Comparison of ENCODE assay signal across 11 cellular contexts in genomic region chr2:20419007-20419576, GRCh38. TPM values are rescaled to one million over a fixed set of nuclear protein-coding genes. Genes with fewer than 3 reads are reported as not detected.
DNase-seq lines count a peak whose midpoint lies in the region; ATAC-seq, FAIRE-seq and TF ChIP-seq lines count a peak whose summit lies in the region.
"Had no signal": no experiment of that assay in that cellular context is flagged by ENCODE, and none has a peak within 500 bp of the region (broad histone marks: within the 10 kb centered on the region; RNA-seq: fewer than 3 reads in every experiment).

No MANE protein-coding gene starts in this region.

- H3K9ac ChIP-seq in MM.1S (ENCODE audit: low read length) (peak overlapping the region; percentile 56), endothelial cell of umbilical vein (replicated peaks; ENCODE audit: extremely low read depth, insufficient read depth, low read length) (no peak overlapping the region)

- FAIRE-seq in endothelial cell of umbilical vein (lab: Jason Lieb, UNC): peak; percentile 59

- peaks cover 32% of the 10 kb centered on the region for H3F3A ChIP-seq in MM.1S (ENCODE audit: insufficient read depth, low read length)

- ATAC-seq in HG02588 (IDR thresholded peaks at IDR 0.05; ENCODE audit: unreplicated experiment): no peak

- dilution Hi-C loops in endothelial cell of umbilical vein (cut with MboI; ENCODE audit: extremely low pct_ligation_motif_present, low sequenced_read_pairs): no loop called here

- TF ChIP-seq CTCF in MM.1S (IDR thresholded peaks at IDR 0.05; ENCODE audit: low read length) (no peak), endothelial cell of umbilical vein (IDR thresholded peaks at IDR 0.05; ENCODE audit: extremely low read depth in 1 of 2, insufficient read depth in 1 of 2, low read depth in 1 of 2, low read length in 2 of 2) (no peak)

- H3K9me2 ChIP-seq in MM.1S (replicated peaks; ENCODE audit: insufficient read depth, low read length): no peaks in the 10 kb centered on the region

- H2AFZ ChIP-seq in MM.1S (ENCODE audit: low read length): peak overlapping the region; percentile 5; the same call in 1 of the 2 replicates
- H2AFZ ChIP-seq in endothelial cell of umbilical vein (ENCODE audit: low read depth, low read length): no peak overlapping the region

- H3K4me3 ChIP-seq in MM.1S (ENCODE audit: low read length): no peak overlapping the region
- H3K4me3 ChIP-seq in endothelial cell of umbilical vein (replicated peaks in 1 of 3; ENCODE audit: insufficient read depth in 1 of 3, low read depth in 1 of 3, low read length in 3 of 3): no peak overlapping the region

- H3K4me2 ChIP-seq in MM.1S (ENCODE audit: low read depth, low read length) (peak overlapping the region; percentile 58), endothelial cell of umbilical vein (ENCODE audit: insufficient read depth, low read length) (no peak overlapping the region)

- no peaks in the 10 kb centered on the region for H3K9me3 Mint-ChIP-seq in activated CD4-positive, alpha-beta memory T cell treated with anti-CD3 and anti-CD28 coated beads, Interleukin-2, amount 10 ng/mL, durations not matched to agents 7 days and 5 days
- H3K9me3 Mint-ChIP-seq: central memory CD8-positive, alpha-beta T cell had no signal

- peaks cover 11% of the 10 kb centered on the region for H3K4me1 Mint-ChIP-seq in activated CD4-positive, alpha-beta memory T cell treated with anti-CD3 and anti-CD28 coated beads, Interleukin-2, amount 10 ng/mL, durations not matched to agents 7 days and 5 days

- peaks cover 61% of the 10 kb centered on the region for H3K4me1 ChIP-seq in MM.1S (ENCODE audit: low read length)
- H3K4me1 ChIP-seq in endothelial cell of umbilical vein (ENCODE audit: control insufficient read depth, extremely low read depth, insufficient read depth, low read length): no peaks in the 10 kb centered on the region

- intact Hi-C loops in endothelial cell of umbilical vein (cut with micrococcal nuclease): no loop called here

- H4K20me1 ChIP-seq in MM.1S (ENCODE audit: insufficient read depth, low read length) (no peaks in the 10 kb centered on the region), endothelial cell of umbilical vein (replicated peaks; ENCODE audit: control insufficient read depth, extremely low read depth, insufficient read depth, low read length) (no peaks in the 10 kb centered on the region)

- CTCF ChIA-PET in endothelial cell of umbilical vein (lab: Charles Lee): interaction anchor here (0.6 to 11.7 kb wide), 4 partner anchors 7 to 410 kb away, joined by 3 to 122 read pairs (median 6); no protein-coding TSS in a partner anchor
- CTCF ChIA-PET in activated CD4-positive, alpha-beta memory T cell treated with anti-CD3 and anti-CD28 coated beads, Interleukin-2, amount 10 ng/mL, durations not matched to agents 7 days and 5 days (lab: Charles Lee): interaction anchor here (0.9 to 7.3 kb wide), 3 partner anchors 7 to 14 kb away, joined by 3 to 106 read pairs (median 3); no protein-coding TSS in a partner anchor

- H3K4me3 Mint-ChIP-seq in activated CD4-positive, alpha-beta memory T cell treated with anti-CD3 and anti-CD28 coated beads, Interleukin-2, amount 10 ng/mL, durations not matched to agents 7 days and 5 days: no peak overlapping the region
- H3K4me3 Mint-ChIP-seq: central memory CD8-positive, alpha-beta T cell had no signal

- no peaks in the 10 kb centered on the region for H3K36me3 Mint-ChIP-seq in activated CD4-positive, alpha-beta memory T cell treated with anti-CD3 and anti-CD28 coated beads, Interleukin-2, amount 10 ng/mL, durations not matched to agents 7 days and 5 days (ENCODE audit: low read depth)

- no peaks in the 10 kb centered on the region for H3K9me1 ChIP-seq in endothelial cell of umbilical vein (replicated peaks; ENCODE audit: control insufficient read depth, extremely low read depth, insufficient read depth, low read length)

- TF ChIP-seq POLR2A in endothelial cell of umbilical vein (IDR thresholded peaks at IDR 0.05; ENCODE audit: low read depth, low read length): no peak

- no peak overlapping the region for H3K27ac Mint-ChIP-seq in activated CD4-positive, alpha-beta memory T cell treated with anti-CD3 and anti-CD28 coated beads, Interleukin-2, amount 10 ng/mL, durations not matched to agents 7 days and 5 days

- no TSS peak for BruUV-seq in endothelial cell of umbilical vein (replicated peaks; lab: Mats Ljungman, UMichigan)

- H3K79me2 ChIP-seq in MM.1S (ENCODE audit: low read length) (peaks cover 14% of the 10 kb centered on the region), endothelial cell of umbilical vein (ENCODE audit: control insufficient read depth, insufficient read depth, low read length) (no peaks in the 10 kb centered on the region)

- H3K27me3 Mint-ChIP-seq in activated CD4-positive, alpha-beta memory T cell treated with anti-CD3 and anti-CD28 coated beads, Interleukin-2, amount 10 ng/mL, durations not matched to agents 7 days and 5 days: peaks cover 27% of the 10 kb centered on the region

- POLR2A ChIA-PET in endothelial cell of umbilical vein (lab: Charles Lee): interaction anchor here (1.4 to 1.5 kb wide), 2 partner anchors 19 to 28 kb away, joined by 3 to 6 read pairs; partner anchors contain the start of gene RHOB
- POLR2A ChIA-PET in activated CD4-positive, alpha-beta memory T cell treated with anti-CD3 and anti-CD28 coated beads, Interleukin-2, amount 10 ng/mL, durations not matched to agents 7 days and 5 days (lab: Charles Lee): interaction anchor here (0.9 to 1.0 kb wide), 2 partner anchors 8 to 12 kb away, joined by 3 read pairs; no protein-coding TSS in a partner anchor

- no peaks in the 10 kb centered on the region for H3K36me3 ChIP-seq in MM.1S (replicated peaks; ENCODE audit: insufficient read depth, low read length)
- no peaks in the 10 kb centered on the region for H3K36me3 ChIP-seq in endothelial cell of umbilical vein (ENCODE audit: control insufficient read depth in 2 of 2, extremely low read depth in 1 of 2, insufficient read depth in 2 of 2, low read length in 2 of 2)

- H3K9me3 ChIP-seq in MM.1S (replicated peaks; ENCODE audit: insufficient read depth, low read length): no peaks in the 10 kb centered on the region
- no peaks in the 10 kb centered on the region for H3K9me3 ChIP-seq in endothelial cell of umbilical vein (replicated peaks; ENCODE audit: control insufficient read depth, insufficient read depth, low read length)

- H3K27ac ChIP-seq in MM.1S (ENCODE audit: low read length) (peak overlapping the region; percentile 97), endothelial cell of umbilical vein (ENCODE audit: insufficient read depth, low read depth, low read length) (no peak overlapping the region)

- peak; percentile 91 for DNase-seq in MM.1S
- DNase-seq in endothelial cell of umbilical vein (ENCODE audit: low read depth, low spot score): peak; percentile 47
- DNase-seq in medulla oblongata (ENCODE audit: extremely low spot score): peak; percentile 41
- DNase-seq in stimulated activated CD8-positive, alpha-beta memory T cell treated with anti-CD3 and anti-CD28 coated beads, Interleukin-4, amount 100 ng/mL, for 48 hours: peak; percentile 10
- no peak for DNase-seq in activated CD4-positive, alpha-beta memory T cell treated with anti-CD3 and anti-CD28 coated beads, Interleukin-2, amount 10 ng/mL, durations not matched to agents 7 days and 5 days
- no peak for DNase-seq in NCI-H1417 treated with DMSO at 0.1 percent for 48 hours (lab: John Stamatoyannopoulos, UW)
- DNase-seq in globus pallidus (ENCODE audit: low spot score): no peak
- DNase-seq: activated T-cell treated with anti-CD3 and anti-CD28 coated beads, Interleukin-2, amount 50 U/mL, for 1 hour; COR-L47 had no signal

- no peaks in the 10 kb centered on the region for H3K27me3 ChIP-seq in MM.1S (replicated peaks; ENCODE audit: insufficient read depth, low read length)
- H3K27me3 ChIP-seq in endothelial cell of umbilical vein (ENCODE audit: control insufficient read depth in 2 of 2, insufficient read depth in 2 of 2, low read length in 2 of 2): peaks cover 8% of the 10 kb centered on the region in 2 experiments

TF ChIP-seq in endothelial cell of umbilical vein, 7 proteins besides CTCF, POLR2A, EP300 and RAD21:
- TF ChIP-seq EZH2 (IDR thresholded peaks at IDR 0.05; ENCODE audit: borderline replicate concordance, low read depth, low read length, severe bottlenecking) (no peak), MYC (IDR thresholded peaks at IDR 0.05; ENCODE audit: low read depth, low read length) (no peak), MAX (IDR thresholded peaks at IDR 0.05; ENCODE audit: insufficient read depth, insufficient read length) (no peak), FOS (IDR thresholded peaks at IDR 0.05; ENCODE audit: borderline replicate concordance, insufficient read depth, low read length) (no peak), JUN (IDR thresholded peaks at IDR 0.05; ENCODE audit: borderline replicate concordance, insufficient read depth, insufficient read length, low read depth) (no peak), POLR2AphosphoS5 (IDR thresholded peaks at IDR 0.05; ENCODE audit: insufficient read depth, low read depth, low read length) (no peak), GATA2 (IDR thresholded peaks at IDR 0.05; ENCODE audit: insufficient read depth, insufficient read length, low read depth, low read length) (no peak)

RNA-seq across cellular contexts. Expression of gene RHOB, which starts 27.8 kb away (rescaled TPM):
- 830 and 937 TPM in 2 replicates for total RNA-seq in endothelial cell of umbilical vein
- polyA plus RNA-seq in endothelial cell of umbilical vein: 1,101 and 1,250 TPM in 2 replicates
- 523 and 798 TPM in 2 replicates for polyA plus RNA-seq in endothelial cell of umbilical vein (2011; cell fraction: cytosol; rRNA removed)
- polyA plus RNA-seq in endothelial cell of umbilical vein (2011; cell fraction: nucleus; rRNA removed): 517 and 555 TPM in 2 replicates
- polyA plus RNA-seq in endothelial cell of umbilical vein (2012): 507 and 871 TPM in 2 replicates
- polyA minus RNA-seq in endothelial cell of umbilical vein: 476 and 592 TPM in 2 replicates
- 265 TPM for polyA minus RNA-seq in endothelial cell of umbilical vein (2011; cell fraction: cytosol; rRNA and poly(A)+ RNA removed)
- 333 and 638 TPM in 2 replicates for polyA minus RNA-seq in endothelial cell of umbilical vein (2011; cell fraction: nucleus; rRNA and poly(A)+ RNA removed)
- 10 to 100 TPM; 14.0 to 14.4 TPM for total RNA-seq in activated CD4-positive, alpha-beta memory T cell treated with anti-CD3 and anti-CD28 coated beads, Interleukin-2, amount 10 ng/mL, durations not matched to agents 7 days and 5 days

Comparison
In these comparisons a context has a peak if more than half of its experiments do, and no peak if none do; other contexts are left out.
1. DNase-seq: peak in MM.1S (single experiment), endothelial cell of umbilical vein (single experiment), medulla oblongata (single experiment) and stimulated activated CD8-positive, alpha-beta memory T cell treated with anti-CD3 and anti-CD28 coated beads, Interleukin-4, amount 100 ng/mL, for 48 hours (single experiment); none in activated CD4-positive, alpha-beta memory T cell treated with anti-CD3 and anti-CD28 coated beads, Interleukin-2, amount 10 ng/mL, durations not matched to agents 7 days and 5 days (single experiment), NCI-H1417 treated with DMSO at 0.1 percent for 48 hours (single experiment) and globus pallidus (single experiment).
2. RNA of gene RHOB, which starts 27.8 kb away (total RNA-seq): 830 to 937 TPM in endothelial cell of umbilical vein; 14.0 to 14.4 TPM in activated CD4-positive, alpha-beta memory T cell treated with anti-CD3 and anti-CD28 coated beads, Interleukin-2, amount 10 ng/mL, durations not matched to agents 7 days and 5 days; every median in the first group is over 10 times any median in the second.